ENCODE assay signal across 25 cellular contexts in the genomic region with DNA sequence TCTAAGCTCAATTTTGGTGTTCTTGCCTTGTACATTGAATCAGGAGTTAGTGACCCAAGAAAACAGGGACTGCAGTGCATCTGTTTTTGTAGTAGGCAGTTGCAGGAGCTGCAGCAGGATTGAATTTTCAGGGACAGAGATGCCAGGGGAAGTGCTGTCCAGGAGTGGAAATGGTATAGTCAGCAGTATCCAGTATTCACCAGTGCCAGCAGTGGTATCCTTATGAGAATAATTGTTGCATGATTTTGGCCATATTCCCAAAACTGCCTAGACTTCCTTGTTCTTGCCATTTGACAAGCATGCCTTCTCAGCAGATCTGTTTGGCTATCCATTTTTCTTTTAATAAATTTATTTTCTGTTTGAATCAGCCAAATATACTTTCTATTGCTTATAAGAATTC. TPM values are rescaled to one million over a fixed set of nuclear protein-coding genes. Genes with fewer than 3 reads are reported as not detected.
DNase-seq lines count a peak whose midpoint lies in the region; ATAC-seq, FAIRE-seq and TF ChIP-seq lines count a peak whose summit lies in the region.
"Had no signal": no experiment of that assay in that cellular context is flagged by ENCODE, and none has a peak within 500 bp of the region (broad histone marks: within the 10 kb centered on the region; RNA-seq: fewer than 3 reads in every experiment).

No MANE protein-coding gene starts in this region.

- no peaks in the 10 kb centered on the region for H3K36me3 ChIP-seq in breast epithelium
- no peaks in the 10 kb centered on the region; the same call in 2 of the 3 replicates for H3K36me3 ChIP-seq in K562 (ENCODE audit: control insufficient read depth, insufficient read depth, low read length)
- no peaks in the 10 kb centered on the region for H3K36me3 ChIP-seq in gastroesophageal sphincter
- H3K36me3 ChIP-seq in esophagus squamous epithelium: no peaks in the 10 kb centered on the region

- no peak for ATAC-seq in K562
- ATAC-seq in gastroesophageal sphincter: peak; percentile 41
- ATAC-seq: Panc1 had no signal

- no peak overlapping the region for H3K4me3 ChIP-seq in breast epithelium
- H3K4me3 ChIP-seq in K562: no peak overlapping the region
- H3K4me3 ChIP-seq in gastroesophageal sphincter: no peak overlapping the region
- H3K4me3 ChIP-seq in esophagus squamous epithelium: no peak overlapping the region
- H3K4me3 ChIP-seq: SK-N-MC had no signal

- H3K9me3 ChIP-seq in breast epithelium (no peaks in the 10 kb centered on the region), K562 (replicated peaks; ENCODE audit: control insufficient read depth, insufficient read depth, low read depth, low read length) (no peaks in the 10 kb centered on the region), gastroesophageal sphincter (no peaks in the 10 kb centered on the region), esophagus squamous epithelium (no peaks in the 10 kb centered on the region)

- H3K27me3 ChIP-seq in breast epithelium (no peaks in the 10 kb centered on the region), K562 (ENCODE audit: control insufficient read depth in 2 of 2, insufficient read depth in 2 of 2, low read length in 2 of 2) (no peaks in the 10 kb centered on the region), gastroesophageal sphincter (no peaks in the 10 kb centered on the region), esophagus squamous epithelium (no peaks in the 10 kb centered on the region)

- no peaks in the 10 kb centered on the region for H3K36me3 Mint-ChIP-seq in MCF 10A (ENCODE audit: insufficient read depth, unreplicated experiment)

- no peaks in the 10 kb centered on the region for H3K27me3 Mint-ChIP-seq in MCF 10A (ENCODE audit: insufficient read depth, unreplicated experiment)

- no peak overlapping the region for H3K27ac ChIP-seq in breast epithelium
- no peak overlapping the region for H3K27ac ChIP-seq in K562 (ENCODE audit: extremely low read depth, low read depth, low read length)
- no peak overlapping the region for H3K27ac ChIP-seq in gastroesophageal sphincter
- no peak overlapping the region for H3K27ac ChIP-seq in esophagus squamous epithelium
- H3K27ac ChIP-seq: RWPE1, SK-N-MC had no signal

- H3K9me1 ChIP-seq in K562 (ENCODE audit: control insufficient read depth, insufficient read depth, low read length): no peaks in the 10 kb centered on the region

- no peaks in the 10 kb centered on the region for H3K4me1 Mint-ChIP-seq in MCF 10A (ENCODE audit: insufficient read depth, unreplicated experiment)
- H3K4me1 Mint-ChIP-seq: IgD-negative memory B cell had no signal

- intact Hi-C loops in MCF 10A (cut with micrococcal nuclease) (no loop called here), breast epithelium (cut with DNase I; ENCODE audit: low total_unique reads) (no loop called here), K562 (cut with micrococcal nuclease) (no loop called here), esophagus squamous epithelium (cut with DNase I) (no loop called here)

- no peaks in the 10 kb centered on the region for H3K79me2 ChIP-seq in K562 (ENCODE audit: control insufficient read depth, insufficient read depth, low read length)

- TF ChIP-seq POLR2A in breast epithelium (IDR thresholded peaks at IDR 0.05) (no peak), GM12891 (IDR thresholded peaks at IDR 0.05; ENCODE audit: low read depth, low read length) (no peak), K562 (conservative IDR thresholded peaks at IDR 0.05) (no peak), gastroesophageal sphincter (IDR thresholded peaks at IDR 0.05) (no peak), esophagus squamous epithelium (IDR thresholded peaks at IDR 0.05) (no peak)

- no peaks in the 10 kb centered on the region for H3K4me1 ChIP-seq in breast epithelium
- H3K4me1 ChIP-seq in K562 (replicated peaks in 1 of 2; ENCODE audit: control insufficient read depth in 2 of 2, insufficient read depth in 2 of 2, low read length in 2 of 2): no peaks in the 10 kb centered on the region
- no peaks in the 10 kb centered on the region for H3K4me1 ChIP-seq in gastroesophageal sphincter
- H3K4me1 ChIP-seq in esophagus squamous epithelium: no peaks in the 10 kb centered on the region

- TF ChIP-seq CTCF in MCF 10A (IDR thresholded peaks at IDR 0.05; ENCODE audit: unreplicated experiment) (no peak), breast epithelium (IDR thresholded peaks at IDR 0.05) (no peak), K562 (IDR thresholded peaks at IDR 0.05 in 2 of 3, conservative IDR thresholded peaks at IDR 0.05 in 1 of 3; ENCODE audit: insufficient read depth in 2 of 3, low read depth in 1 of 3, low read length in 3 of 3) (no peak), gastroesophageal sphincter (IDR thresholded peaks at IDR 0.05) (no peak), esophagus squamous epithelium (IDR thresholded peaks at IDR 0.05) (no peak)

- TF ChIP-seq RAD21 in K562 (CRISPR knock-in tag; conservative IDR thresholded peaks at IDR 0.05 in 1 of 2, IDR thresholded peaks at IDR 0.05 in 1 of 2): no peak

- POLR2A ChIA-PET in MCF 10A (lab: Yijun Ruan, JAX) (interaction anchor here (0.5 kb wide), 1 partner anchor 77 kb away, joined by 3 read pairs; no protein-coding TSS in a partner anchor), K562 (lab: Yijun Ruan, JAX) (no interaction called here)

- H3K9me3 Mint-ChIP-seq in MCF 10A (ENCODE audit: unreplicated experiment): no peaks in the 10 kb centered on the region

- no peak overlapping the region for H3K27ac Mint-ChIP-seq in MCF 10A (ENCODE audit: low read depth, unreplicated experiment)
- H3K27ac Mint-ChIP-seq: IgD-negative memory B cell had no signal

- CTCF ChIA-PET in MCF 10A (lab: Yijun Ruan, JAX): interaction anchor here (0.7 kb wide), 1 partner anchor 311 kb away, joined by 3 read pairs; no protein-coding TSS in a partner anchor
- CTCF ChIA-PET in K562 (lab: Yijun Ruan, JAX; ENCODE audit: low intra/inter-chr PET ratio): no interaction called here

- no peak overlapping the region for H3K9ac ChIP-seq in K562 (ENCODE audit: insufficient read depth in 1 of 2, low read depth in 2 of 2, low read length in 2 of 2)

- H2AFZ ChIP-seq in K562 (ENCODE audit: low read depth, low read length): no peak overlapping the region

- DNase-seq in MCF 10A (ENCODE audit: unreplicated experiment) (peak; percentile 27), breast epithelium (ENCODE audit: low spot score in 2 of 2) (no peak), GM12891 (ENCODE audit: insufficient read length, low spot score) (no peak), K562 (ENCODE audit: extremely low read depth in 1 of 4, low spot score in 3 of 4) (no peak), inferior parietal cortex (ENCODE audit: extremely low spot score) (no peak), esophagus squamous epithelium (lab: John Stamatoyannopoulos, UW) (no peak)
- DNase-seq in activated naive CD4-positive, alpha-beta T cell treated with anti-CD3 and anti-CD28 coated beads, Interleukin-2, amount 50 U/mL, for 16 hours: no peak
- DNase-seq: 8988T, Calu3, DMS79 treated with DMSO at 0.1 percent for 48 hours, GF-D8, GOT3, HCEC 1CT, NCI-H1092 treated with DMSO at 0.1 percent for 48 hours, NCI-H146, NCI-H1930, NCI-H2107, SIG-M5 had no signal

- TF ChIP-seq EP300 in K562 (IDR thresholded peaks at IDR 0.05; ENCODE audit: low read length) (no peak), gastroesophageal sphincter (IDR thresholded peaks at IDR 0.05) (no peak)

- H4K20me1 ChIP-seq in K562 (replicated peaks; ENCODE audit: control insufficient read depth, insufficient read depth, low read length): no peaks in the 10 kb centered on the region

- no peak overlapping the region for H3K4me2 ChIP-seq in K562 (ENCODE audit: insufficient read depth, low read length)

- peak; percentile 23 for FAIRE-seq in GM12891 (lab: Jason Lieb, UNC)
- FAIRE-seq in K562 (lab: Jason Lieb, UNC): no peak
- FAIRE-seq: GM12892 had no signal

- no peak overlapping the region for H3K4me3 Mint-ChIP-seq in MCF 10A (ENCODE audit: unreplicated experiment)
- H3K4me3 Mint-ChIP-seq: IgD-negative memory B cell had no signal

- in situ Hi-C loops in K562 (cut with MboI): no loop called here

- no TSS peak for BruUV-seq in MCF 10A (replicated peaks; lab: Mats Ljungman, UMichigan)
- BruUV-seq in K562 (replicated peaks; lab: Mats Ljungman, UMichigan): no TSS peak

TF ChIP-seq in GM12891, 5 proteins besides CTCF, POLR2A, EP300 and RAD21 (continues in another document):
- TF ChIP-seq TAF1 (IDR thresholded peaks at IDR 0.05; ENCODE audit: low read depth, low read length): no peak
- no peak for TF ChIP-seq POLR2AphosphoS5 (IDR thresholded peaks at IDR 0.05; ENCODE audit: low read depth, low read length)
- TF ChIP-seq SPI1 (IDR thresholded peaks at IDR 0.05; ENCODE audit: low read depth, low read length): no peak
- no peak for TF ChIP-seq POU2F2 (IDR thresholded peaks at IDR 0.05; ENCODE audit: low read depth, low read length)

RNA-seq across cellular contexts. Expression of a gene that starts 18.6 kb away (rescaled TPM):
- total RNA-seq in MCF 10A (2022) (0.20 and 0.42 TPM in 2 replicates), breast epithelium (10 to 100 TPM in 1 of 3 donors, 1 to 10 TPM in 2; 2.6 to 48.0 (median 3.4) TPM), K562 (2014; rRNA removed) (0.04 TPM in 1 of 2 replicates, not detected in the other), K562 (2014; rRNA removed; fragmentation: Illumina TruSeq; extraction: Trizol) (0.03 and 0.04 TPM in 2 replicates), K562 (2015; rRNA removed; fragmentation: Illumina TruSeq; extraction: Trizol) (0.04 and 0.07 TPM in 2 replicates), K562 (2021) (0.04 TPM in 1 of 2 replicates, not detected in the other), gastroesophageal sphincter (1 to 10 TPM in 3 of 4 donors, under 1 TPM in 1; 0.35 to 2.6 (median 1.7) TPM), esophagus squamous epithelium (under 1 TPM; 0.09 to 0.38 (median 0.12) TPM)
- 2.2 TPM for polyA plus RNA-seq in GM12891 (2012; ENCODE audit: low read depth, missing spikeins)
- not detected in 2 replicates for total RNA-seq in K562 (2011; cell fraction: chromatin; rRNA removed; ENCODE audit: low replicate concordance)
- total RNA-seq in K562 (2011; cell fraction: nucleolus; rRNA removed): not detected in 2 replicates
- not detected in 2 replicates for total RNA-seq in K562 (2011; cell fraction: nucleoplasm; rRNA removed)
- polyA plus RNA-seq in K562 (2011; rRNA removed) (not detected in 2 replicates), K562 (2014; fragmentation: Illumina TruSeq; extraction: Trizol) (0.01 TPM in 1 of 2 replicates, not detected in the other), K562 (2014; fragmentation: Nextera tagmentation; extraction: Ambion mirVana) (under 1 TPM; 0.03 to 0.08 TPM), K562 (2014; rRNA removed) (not detected in 2 replicates)
- not detected in 2 replicates for polyA plus RNA-seq in K562 (2011; cell fraction: cytosol; rRNA removed)
- polyA plus RNA-seq in K562 (2011; cell fraction: nucleus; rRNA removed): not detected in 2 replicates
- 0.05 and 0.15 TPM in 2 replicates for polyA plus RNA-seq in K562 (2012)
- 0.03 TPM in 1 of 2 replicates, not detected in the other for polyA minus RNA-seq in K562 (2011; rRNA and poly(A)+ RNA removed)
- not detected in 2 replicates for polyA minus RNA-seq in K562 (2011; cell fraction: cytosol; rRNA and poly(A)+ RNA removed)
- not detected in 2 replicates for polyA minus RNA-seq in K562 (2011; cell fraction: nucleus; rRNA and poly(A)+ RNA removed)
- total RNA-seq: Calu3 had no signal
- polyA plus RNA-seq: BJ had no signal
